ENCODE assay signal across 1 cellular context in genomic region chr20:62567246-62568044, GRCh38.
TF ChIP-seq lines count a peak whose summit lies in the region.

No MANE protein-coding gene starts in this region.

TF ChIP-seq in SK-N-SH, 30 proteins besides CTCF, POLR2A, EP300 and RAD21 (continued from another document):
- TF ChIP-seq, protein P1, sequence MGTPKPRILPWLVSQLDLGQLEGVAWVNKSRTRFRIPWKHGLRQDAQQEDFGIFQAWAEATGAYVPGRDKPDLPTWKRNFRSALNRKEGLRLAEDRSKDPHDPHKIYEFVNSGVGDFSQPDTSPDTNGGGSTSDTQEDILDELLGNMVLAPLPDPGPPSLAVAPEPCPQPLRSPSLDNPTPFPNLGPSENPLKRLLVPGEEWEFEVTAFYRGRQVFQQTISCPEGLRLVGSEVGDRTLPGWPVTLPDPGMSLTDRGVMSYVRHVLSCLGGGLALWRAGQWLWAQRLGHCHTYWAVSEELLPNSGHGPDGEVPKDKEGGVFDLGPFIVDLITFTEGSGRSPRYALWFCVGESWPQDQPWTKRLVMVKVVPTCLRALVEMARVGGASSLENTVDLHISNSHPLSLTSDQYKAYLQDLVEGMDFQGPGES (IDR thresholded peaks at IDR 0.05; ENCODE audit: low read depth, low read length) = no peak
- no peak for TF ChIP-seq TAF1 (IDR thresholded peaks at IDR 0.05; ENCODE audit: borderline replicate concordance, low read depth, low read length)
- TF ChIP-seq CHD2 (IDR thresholded peaks at IDR 0.05; ENCODE audit: low read length, partially characterized antibody) = no peak
- TF ChIP-seq YY1 (IDR thresholded peaks at IDR 0.05; ENCODE audit: low read depth) = no peak
- TF ChIP-seq MXI1 (IDR thresholded peaks at IDR 0.05; ENCODE audit: low read depth, low read length) = no peak
TF ChIP-seq in SK-N-SH: peak in this region for 0.
